Comparison of ENCODE assay signal across 8 cellular contexts in genomic region chr4:119284876-119285611, GRCh38. TPM values are rescaled to one million over a fixed set of nuclear protein-coding genes. Genes with fewer than 3 reads are reported as not detected.
DNase-seq lines count a peak whose midpoint lies in the region; ATAC-seq lines count a peak whose summit lies in the region.

No MANE protein-coding gene starts in this region.

- intact Hi-C loops in left colon (cut with DNase I, micrococcal nuclease): loop anchor here in 1 of 2 donors (2.0 to 5.0 kb wide), 2 partner anchors 243 to 304 kb away; no protein-coding TSS in a partner anchor

- H3K27ac Mint-ChIP-seq in activated T-helper 17 cell treated with anti-CD3 and anti-CD28 coated beads, Interleukin-2, amount 50 U/mL, for 72 hours: peak overlapping the region; percentile 4

- peak; percentile 69 for ATAC-seq in HG02852 (IDR thresholded peaks at IDR 0.05; ENCODE audit: unreplicated experiment)
- no peak for ATAC-seq in activated T-helper 17 cell treated with anti-CD3 and anti-CD28 coated beads, Interleukin-2, amount 50 U/mL, for 72 hours (replicated peaks)
- peak; percentile 56 for ATAC-seq in left colon

- no peaks in the 10 kb centered on the region for H3K27me3 Mint-ChIP-seq in activated T-helper 17 cell treated with anti-CD3 and anti-CD28 coated beads, Interleukin-2, amount 50 U/mL, for 72 hours

- H3K9me3 Mint-ChIP-seq in activated T-helper 17 cell treated with anti-CD3 and anti-CD28 coated beads, Interleukin-2, amount 50 U/mL, for 72 hours: no peaks in the 10 kb centered on the region

- peak overlapping the region; percentile 58 for H3K4me3 Mint-ChIP-seq in activated T-helper 17 cell treated with anti-CD3 and anti-CD28 coated beads, Interleukin-2, amount 50 U/mL, for 72 hours

- peaks cover 17% of the 10 kb centered on the region for H3K4me1 Mint-ChIP-seq in activated T-helper 17 cell treated with anti-CD3 and anti-CD28 coated beads, Interleukin-2, amount 50 U/mL, for 72 hours

- DNase-seq in EL (peak; percentile 20), left colon (no peak), ureter (ENCODE audit: low spot score) (no peak), NCI-H69 (lab: John Stamatoyannopoulos, UW) (no peak), MV-4-11 (lab: John Stamatoyannopoulos, UW) (no peak), retina (no peak)

- peaks cover 2% of the 10 kb centered on the region for H3K36me3 Mint-ChIP-seq in activated T-helper 17 cell treated with anti-CD3 and anti-CD28 coated beads, Interleukin-2, amount 50 U/mL, for 72 hours (ENCODE audit: low read depth)

RNA-seq across cellular contexts. Expression of gene FABP2, which starts 36.9 kb away (rescaled TPM):
- total RNA-seq in activated T-helper 17 cell treated with anti-CD3 and anti-CD28 coated beads, Interleukin-2, amount 50 U/mL, for 72 hours: not detected
- 100 to 1,000 TPM; 102 to 104 TPM for total RNA-seq in left colon
- not detected for total RNA-seq in ureter

Comparison
In these comparisons a context has a peak if more than half of its experiments do, and no peak if none do; other contexts are left out.
1. RNA of gene FABP2, which starts 36.9 kb away (total RNA-seq): 102 to 104 TPM in left colon; not detected in activated T-helper 17 cell treated with anti-CD3 and anti-CD28 coated beads, Interleukin-2, amount 50 U/mL, for 72 hours and not detected in ureter (single experiment); every median in the first group is over 100 times any median in the second.